In genomic region chr20:50192364-50193168, GRCh38 we compare ENCODE assay signal across 8 cellular contexts. TPM values are rescaled to one million over a fixed set of nuclear protein-coding genes. Genes with fewer than 3 reads are reported as not detected.
DNase-seq lines count a peak whose midpoint lies in the region; ATAC-seq and TF ChIP-seq lines count a peak whose summit lies in the region.

No MANE protein-coding gene starts in this region.

- no peak for TF ChIP-seq CTCF in gastroesophageal sphincter (IDR thresholded peaks at IDR 0.05)
- TF ChIP-seq CTCF in osteocyte (IDR thresholded peaks at IDR 0.05) = no peak
- peak in 1 of 6 experiments; percentile 4 for TF ChIP-seq CTCF in thyroid gland (IDR thresholded peaks at IDR 0.05)

- 2 to 3% methylated on average over 18 to 23 of the region's 25 CpGs for WGBS in gastroesophageal sphincter (ENCODE audit: low coverage in 1 of 2), 2 donors
- 3 to 7% methylated on average over 25 of the region's 25 CpGs for WGBS in thyroid gland, 2 donors

- in situ Hi-C loops in SK-MEL-5 (cut with HindIII; ENCODE audit: low pct_unique_long_range_greater_than_20kb, low sequenced_read_pairs) = no loop called here

- H3K27ac ChIP-seq in gastroesophageal sphincter (peak overlapping the region; percentile 94 to 100 (median 100)), thyroid gland (peak overlapping the region; percentile 98 to 99 (median 99))

- TF ChIP-seq EP300 in gastroesophageal sphincter (IDR thresholded peaks at IDR 0.05) = no peak

- H3K27ac Mint-ChIP-seq in activated naive CD4-positive, alpha-beta T cell treated with anti-CD3 and anti-CD28 coated beads for 36 hours = peak overlapping the region; percentile 100
- peak overlapping the region; percentile 94 for H3K27ac Mint-ChIP-seq in osteocyte (ENCODE audit: unreplicated experiment)

- H3K36me3 Mint-ChIP-seq in activated naive CD4-positive, alpha-beta T cell treated with anti-CD3 and anti-CD28 coated beads for 36 hours (ENCODE audit: low read depth) = peaks cover 16% of the 10 kb centered on the region
- peaks cover 20% of the 10 kb centered on the region for H3K36me3 Mint-ChIP-seq in osteocyte (ENCODE audit: unreplicated experiment)

- H3K36me3 ChIP-seq in gastroesophageal sphincter (peaks cover 0 to 25% of the 10 kb centered on the region in 2 donors), thyroid gland (peaks cover 13 to 18% of the 10 kb centered on the region in 2 donors)

- no peaks in the 10 kb centered on the region for H3K9me3 ChIP-seq in gastroesophageal sphincter
- H3K9me3 ChIP-seq in thyroid gland = no peaks in the 10 kb centered on the region

- CTCF ChIA-PET in activated naive CD4-positive, alpha-beta T cell treated with anti-CD3 and anti-CD28 coated beads for 36 hours (lab: Charles Lee) = interaction anchor here (11.5 kb wide), 1 partner anchor 271 kb away, joined by 171 read pairs; no protein-coding TSS in a partner anchor

- no peaks in the 10 kb centered on the region for H3K9me3 Mint-ChIP-seq in activated naive CD4-positive, alpha-beta T cell treated with anti-CD3 and anti-CD28 coated beads for 36 hours
- H3K9me3 Mint-ChIP-seq in osteocyte (ENCODE audit: unreplicated experiment) = no peaks in the 10 kb centered on the region

- no peaks in the 10 kb centered on the region for H3K27me3 ChIP-seq in gastroesophageal sphincter
- H3K27me3 ChIP-seq in thyroid gland = no peaks in the 10 kb centered on the region

- TF ChIP-seq POLR2A in gastroesophageal sphincter (IDR thresholded peaks at IDR 0.05) (peak in 1 of 2 donors; percentile 11), thyroid gland (IDR thresholded peaks at IDR 0.05) (peak in 1 of 2 donors; percentile 59)

- ATAC-seq in gastroesophageal sphincter = no peak

- intact Hi-C loops in activated naive CD4-positive, alpha-beta T cell treated with anti-CD3 and anti-CD28 coated beads for 36 hours (cut with micrococcal nuclease) = loop anchor here (1.0 to 5.0 kb wide), 3 partner anchors 26 to 555 kb away; partner anchors contain the start of gene PARD6B
- intact Hi-C loops in thyroid gland (cut with DNase I) = no loop called here

- peak overlapping the region; percentile 93 for H3K4me3 Mint-ChIP-seq in activated naive CD4-positive, alpha-beta T cell treated with anti-CD3 and anti-CD28 coated beads for 36 hours
- H3K4me3 Mint-ChIP-seq in osteocyte (ENCODE audit: unreplicated experiment) = peak overlapping the region; percentile 90

- peaks cover 13% of the 10 kb centered on the region for H3K4me1 Mint-ChIP-seq in activated naive CD4-positive, alpha-beta T cell treated with anti-CD3 and anti-CD28 coated beads for 36 hours (ENCODE audit: low read depth)
- H3K4me1 Mint-ChIP-seq in osteocyte (ENCODE audit: unreplicated experiment) = peaks cover 33% of the 10 kb centered on the region

- no peaks in the 10 kb centered on the region for H3K27me3 Mint-ChIP-seq in activated naive CD4-positive, alpha-beta T cell treated with anti-CD3 and anti-CD28 coated beads for 36 hours (ENCODE audit: low read depth)
- no peaks in the 10 kb centered on the region for H3K27me3 Mint-ChIP-seq in osteocyte (ENCODE audit: unreplicated experiment)

- H3K4me3 ChIP-seq in gastroesophageal sphincter (peak overlapping the region; percentile 71 to 97), thyroid gland (replicated peaks in 1 of 3) (peak overlapping the region; percentile 63 to 95 (median 90))

- H3K4me1 ChIP-seq in gastroesophageal sphincter (peaks cover 0 to 49% (median 8%) of the 10 kb centered on the region in 3 donors), thyroid gland (peaks cover 31 to 34% of the 10 kb centered on the region in 2 donors)

- peak; percentile 61 to 74 for DNase-seq in NCI-H2081 (lab: John Stamatoyannopoulos, UW)
- DNase-seq in NCI-H2081 treated with DMSO at 0.1 percent for 48 hours (lab: John Stamatoyannopoulos, UW) = no peak
- DNase-seq in LoVo (ENCODE audit: low spot score) = peak; percentile 85
- peak; percentile 92 for DNase-seq in SK-MEL-5 (ENCODE audit: low read depth, low spot score)
- peak; percentile 94 for DNase-seq in activated naive CD4-positive, alpha-beta T cell treated with anti-CD3 and anti-CD28 coated beads for 36 hours
- DNase-seq in osteocyte (ENCODE audit: extremely low spot score, unreplicated experiment) = peak; percentile 95
- peak; percentile 82 to 86 for DNase-seq in thyroid gland

RNA-seq across cellular contexts. Expression of gene CEBPB, which starts 1.9 kb away (rescaled TPM):
- 47.4 and 69.6 TPM in 2 replicates for total RNA-seq in SK-MEL-5 (2014; rRNA removed; shearing (Covaris generic))
- 149 and 166 TPM in 2 replicates for polyA plus RNA-seq in SK-MEL-5 (2015; cell fraction: cytosol; rRNA removed)
- polyA plus RNA-seq in SK-MEL-5 (2015; cell fraction: nucleus; rRNA removed) = 47.7 and 80.3 TPM in 2 replicates
- 10 to 100 TPM; 38.5 to 38.6 TPM for total RNA-seq in activated naive CD4-positive, alpha-beta T cell treated with anti-CD3 and anti-CD28 coated beads for 36 hours
- total RNA-seq in gastroesophageal sphincter (100 to 1,000 TPM in 3 of 4 donors, 10 to 100 TPM in 1; 85.2 to 125 (median 108) TPM), osteocyte (59.1 and 60.7 TPM in 2 replicates), thyroid gland (100 to 1,000 TPM in 3 of 4 donors, 10 to 100 TPM in 1; 61.7 to 132 (median 104) TPM)

RNA-seq across cellular contexts. Expression of gene PEDS1, which starts 39.0 kb away (rescaled TPM):
- total RNA-seq in SK-MEL-5 (2014; rRNA removed; shearing (Covaris generic)) = 38.6 and 41.1 TPM in 2 replicates
- 57.4 and 64.0 TPM in 2 replicates for polyA plus RNA-seq in SK-MEL-5 (2015; cell fraction: cytosol; rRNA removed)
- polyA plus RNA-seq in SK-MEL-5 (2015; cell fraction: nucleus; rRNA removed) = 17.6 and 22.2 TPM in 2 replicates
- 10 to 100 TPM; 10.4 to 11.2 TPM for total RNA-seq in activated naive CD4-positive, alpha-beta T cell treated with anti-CD3 and anti-CD28 coated beads for 36 hours
- total RNA-seq in gastroesophageal sphincter (10 to 100 TPM; 24.1 to 46.3 (median 31.8) TPM), osteocyte (61.2 and 63.7 TPM in 2 replicates), thyroid gland (10 to 100 TPM; 15.8 to 22.7 (median 19.7) TPM)
